Comparison of ENCODE assay signal across 9 cellular contexts in genomic region chr5:39570418-39571027, GRCh38.
DNase-seq lines count a peak whose midpoint lies in the region; ATAC-seq and TF ChIP-seq lines count a peak whose summit lies in the region.
"Had no signal": no experiment of that assay in that cellular context is flagged by ENCODE, and none has a peak within 500 bp of the region (broad histone marks: within the 10 kb centered on the region; RNA-seq: fewer than 3 reads in every experiment).

No MANE protein-coding gene starts in this region.

- H3K4me2 ChIP-seq in GM23248 (ENCODE audit: unreplicated experiment): no peak overlapping the region
- H3K4me2 ChIP-seq in OCI-LY3 (ENCODE audit: low read length): peak overlapping the region; percentile 65

- WGBS in GM23248 (ENCODE audit: low coverage in 1 of 2, low lambda C conversion rate in 2 of 2, missing lambda C conversion rate in 2 of 2), 2 experiments: 25 to 29% methylated on average over 4 of the region's 4 CpGs
- 25 to 26% methylated on average over 4 of the region's 4 CpGs for WGBS in esophagus squamous epithelium, 2 donors

- POLR2A ChIA-PET in BJ (lab: Charles Lee): no interaction called here

- in situ Hi-C loops in GM23248 (cut with MboI): loop anchor here (25.0 kb wide), 1 partner anchor 358 kb away; the partner anchor contains the start of gene FYB1

- H3K27me3 ChIP-seq in BJ (ENCODE audit: control insufficient read depth, insufficient read depth, low read length) (peaks cover 6% of the 10 kb centered on the region), GM23248 (replicated peaks; ENCODE audit: insufficient read depth) (no peaks in the 10 kb centered on the region), OCI-LY3 (ENCODE audit: low read depth, low read length) (0 out of 2 replicates have a peak, but pooled peaks cover 7% of the 10 kb centered on the region), esophagus squamous epithelium (peaks cover 0 to 12% (median 0%) of the 10 kb centered on the region in 4 donors)

- H3F3A ChIP-seq in GM23248 (ENCODE audit: insufficient read depth): no peaks in the 10 kb centered on the region

- no peak for ATAC-seq in activated naive CD4-positive, alpha-beta T cell treated with anti-CD3 and anti-CD28 coated beads, Interleukin-2, amount 50 U/mL, for 72 hours
- ATAC-seq in GM21619 (IDR thresholded peaks at IDR 0.05; ENCODE audit: unreplicated experiment): no peak

- no peaks in the 10 kb centered on the region for H3K79me2 ChIP-seq in GM23248 (ENCODE audit: insufficient read depth)
- H3K79me2 ChIP-seq in OCI-LY3 (ENCODE audit: low read length): no peaks in the 10 kb centered on the region

- H4K20me1 ChIP-seq in GM23248 (ENCODE audit: insufficient read depth) (no peaks in the 10 kb centered on the region), OCI-LY3 (ENCODE audit: insufficient read depth, low read length) (no peaks in the 10 kb centered on the region)

- no peak for TF ChIP-seq POLR2A in esophagus squamous epithelium (IDR thresholded peaks at IDR 0.05)

- H3K36me3 Mint-ChIP-seq in activated naive CD4-positive, alpha-beta T cell treated with anti-CD3 and anti-CD28 coated beads, Interleukin-2, amount 50 U/mL, for 72 hours: no peaks in the 10 kb centered on the region

- H3K9me3 Mint-ChIP-seq in activated naive CD4-positive, alpha-beta T cell treated with anti-CD3 and anti-CD28 coated beads, Interleukin-2, amount 50 U/mL, for 72 hours: no peaks in the 10 kb centered on the region
- H3K9me3 Mint-ChIP-seq: IgD-negative memory B cell had no signal

- intact Hi-C loops in esophagus squamous epithelium (cut with DNase I): no loop called here

- H3K9me3 ChIP-seq in GM23248 (ENCODE audit: low read depth): no peaks in the 10 kb centered on the region
- H3K9me3 ChIP-seq in OCI-LY3 (ENCODE audit: insufficient read depth, low read length): no peaks in the 10 kb centered on the region
- H3K9me3 ChIP-seq in esophagus squamous epithelium: no peaks in the 10 kb centered on the region

- CTCF ChIA-PET in BJ (lab: Yijun Ruan, JAX): interaction anchor here (0.7 to 3.3 kb wide), 19 partner anchors 8 to 450 kb away, joined by 3 to 56 read pairs (median 3); partner anchors contain the start of gene DAB2

- H3K36me3 ChIP-seq in BJ (ENCODE audit: control insufficient read depth, insufficient read depth, low read length) (no peaks in the 10 kb centered on the region), GM23248 (ENCODE audit: low read depth) (no peaks in the 10 kb centered on the region), OCI-LY3 (replicated peaks; ENCODE audit: low read depth, low read length) (no peaks in the 10 kb centered on the region), esophagus squamous epithelium (no peaks in the 10 kb centered on the region)

- H3K27ac Mint-ChIP-seq in activated naive CD4-positive, alpha-beta T cell treated with anti-CD3 and anti-CD28 coated beads, Interleukin-2, amount 50 U/mL, for 72 hours: no peak overlapping the region
- H3K27ac Mint-ChIP-seq: IgD-negative memory B cell had no signal

- H3K9ac ChIP-seq in GM23248: no peak overlapping the region
- H3K9ac ChIP-seq in OCI-LY3 (ENCODE audit: low read length): no peak overlapping the region

- H2AFZ ChIP-seq in GM23248 (no peak overlapping the region), OCI-LY3 (ENCODE audit: low read depth, low read length) (peak overlapping the region; percentile 71)

- TF ChIP-seq CTCF in BJ (IDR thresholded peaks at IDR 0.05; ENCODE audit: insufficient read depth, low read depth, low read length): peak; percentile 63
- TF ChIP-seq CTCF in OCI-LY3 (IDR thresholded peaks at IDR 0.05; ENCODE audit: low read depth, low read length): peak; percentile 65
- peak in 5 of 6 experiments; percentile 43 to 69 (median 51) for TF ChIP-seq CTCF in esophagus squamous epithelium (IDR thresholded peaks at IDR 0.05)

- no peaks in the 10 kb centered on the region for H3K9me2 ChIP-seq in GM23248 (ENCODE audit: insufficient read depth)

- H3K4me3 ChIP-seq in BJ (ENCODE audit: low read depth, low read length): no peak overlapping the region
- no peak overlapping the region for H3K4me3 ChIP-seq in GM23248
- H3K4me3 ChIP-seq in OCI-LY3 (ENCODE audit: low read length): peak overlapping the region; percentile 57
- no peak overlapping the region for H3K4me3 ChIP-seq in esophagus squamous epithelium

- no peaks in the 10 kb centered on the region for H3K4me1 ChIP-seq in GM23248 (ENCODE audit: insufficient read depth)
- peaks cover 9% of the 10 kb centered on the region; the same call in 1 of the 2 replicates for H3K4me1 ChIP-seq in OCI-LY3 (ENCODE audit: low read length)
- no peaks in the 10 kb centered on the region for H3K4me1 ChIP-seq in esophagus squamous epithelium

- no peak for DNase-seq in BJ (ENCODE audit: low read depth)
- DNase-seq in GM23248: peak; percentile 78
- DNase-seq in esophagus squamous epithelium (lab: John Stamatoyannopoulos, UW): no peak
- DNase-seq in renal cortical epithelial cell (ENCODE audit: low read depth): peak; percentile 68
- DNase-seq in activated naive CD4-positive, alpha-beta T cell treated with anti-CD3 and anti-CD28 coated beads, Interleukin-2, amount 50 U/mL, for 72 hours (ENCODE audit: low spot score in 2 of 2): no peak
- DNase-seq in C1 segment of cervical spinal cord (lab: John Stamatoyannopoulos, UW): no peak

- no peak overlapping the region for H3K27ac ChIP-seq in GM23248
- no peak overlapping the region for H3K27ac ChIP-seq in OCI-LY3 (ENCODE audit: low read length)
- no peak overlapping the region for H3K27ac ChIP-seq in esophagus squamous epithelium

Comparison
In these comparisons a context has a peak if more than half of its experiments do, and no peak if none do; other contexts are left out.
1. DNase-seq: peak in GM23248 (single experiment) and renal cortical epithelial cell (single experiment); none in BJ (single experiment), esophagus squamous epithelium (single experiment), activated naive CD4-positive, alpha-beta T cell treated with anti-CD3 and anti-CD28 coated beads, Interleukin-2, amount 50 U/mL, for 72 hours (0 of 2) and C1 segment of cervical spinal cord (0 of 14).
2. Peak in every context shown above with its lines, with median percentiles within 50 percentile points of each other: CTCF ChIP-seq.